Comparison of ENCODE assay signal across 18 cellular contexts in genomic region chr16:57240872-57241271, GRCh38. TPM values are rescaled to one million over a fixed set of nuclear protein-coding genes. Genes with fewer than 3 reads are reported as not detected.
DNase-seq lines count a peak whose midpoint lies in the region; ATAC-seq and TF ChIP-seq lines count a peak whose summit lies in the region.
"Had no signal": no experiment of that assay in that cellular context is flagged by ENCODE, and none has a peak within 500 bp of the region (broad histone marks: within the 10 kb centered on the region; RNA-seq: fewer than 3 reads in every experiment).

No MANE protein-coding gene starts in this region.

- H3K27ac Mint-ChIP-seq in Calu3 (ENCODE audit: unreplicated experiment), result peak overlapping the region; percentile 1
- H3K27ac Mint-ChIP-seq in nephron, result peak overlapping the region; percentile 50 to 65 (median 60)
- H3K27ac Mint-ChIP-seq: activated T-cell treated with anti-CD3 and anti-CD28 coated beads, Interleukin-2, amount 50 U/mL, for 72 hours; endodermal cell had no signal

- peak overlapping the region; percentile 14 for H3K4me2 ChIP-seq in SU-DHL-6 (ENCODE audit: low read depth, low read length, poor library complexity, severe bottlenecking)

- H3K36me3 Mint-ChIP-seq in Calu3 (ENCODE audit: insufficient read depth, unreplicated experiment), result peaks cover 38% of the 10 kb centered on the region
- peaks cover 32% of the 10 kb centered on the region for H3K36me3 Mint-ChIP-seq in nephron (ENCODE audit: low read depth)

- TF ChIP-seq CTCF in Calu3 (IDR thresholded peaks at IDR 0.05; ENCODE audit: unreplicated experiment) (no peak), SU-DHL-6 (IDR thresholded peaks at IDR 0.05; ENCODE audit: insufficient read depth, low read length, poor library complexity, severe bottlenecking) (no peak), nephron (IDR thresholded peaks at IDR 0.05; ENCODE audit: unreplicated experiment in 3 of 3) (no peak), omental fat pad (IDR thresholded peaks at IDR 0.05) (no peak), gastrocnemius medialis (IDR thresholded peaks at IDR 0.05 in 4 of 5, conservative IDR thresholded peaks at IDR 0.05 in 1 of 5) (no peak)

- ATAC-seq in omental fat pad (ENCODE audit: low FRiP score), result no peak
- no peak for ATAC-seq in gastrocnemius medialis
- ATAC-seq: activated T-cell treated with anti-CD3 and anti-CD28 coated beads, Interleukin-2, amount 50 U/mL, for 72 hours had no signal

- H3F3A ChIP-seq in SU-DHL-6 (ENCODE audit: insufficient read depth), result peaks cover 16% of the 10 kb centered on the region; the same call in 1 of the 2 replicates

- H3K4me3 ChIP-seq in SU-DHL-6 (ENCODE audit: insufficient read depth, low read length, poor library complexity, severe bottlenecking) (no peak overlapping the region), gastrocnemius medialis (no peak overlapping the region)
- H3K4me3 ChIP-seq: lung had no signal

- H3K9me2 ChIP-seq in SU-DHL-6 (replicated peaks; ENCODE audit: insufficient read depth, low read length), result no peaks in the 10 kb centered on the region

- H3K4me3 Mint-ChIP-seq in Calu3 (ENCODE audit: low read depth, unreplicated experiment) (no peak overlapping the region), nephron (no peak overlapping the region)
- H3K4me3 Mint-ChIP-seq: activated T-cell treated with anti-CD3 and anti-CD28 coated beads, Interleukin-2, amount 50 U/mL, for 72 hours; endodermal cell had no signal

- peaks cover 12% of the 10 kb centered on the region; the same call in 1 of the 2 replicates for H3K36me3 ChIP-seq in SU-DHL-6 (ENCODE audit: low read length)
- H3K36me3 ChIP-seq in gastrocnemius medialis, result peaks cover 0 to 17% of the 10 kb centered on the region in 2 donors

- CTCF ChIA-PET in Calu3 (lab: Charles Lee), result no interaction called here

- H3K9me3 ChIP-seq in SU-DHL-6 (ENCODE audit: insufficient read depth, low read length) (no peaks in the 10 kb centered on the region), gastrocnemius medialis (no peaks in the 10 kb centered on the region)

- no peaks in the 10 kb centered on the region for H3K79me2 ChIP-seq in SU-DHL-6 (ENCODE audit: insufficient read depth, low read length)

- H4K20me1 ChIP-seq in SU-DHL-6 (ENCODE audit: low read depth, low read length), result no peaks in the 10 kb centered on the region

- in situ Hi-C loops in gastrocnemius medialis (cut with MboI; ENCODE audit: low sequenced_read_pairs in 4 of 4), result no loop called here

- H3K27ac ChIP-seq in SU-DHL-6 (ENCODE audit: low read depth, low read length), result no peak overlapping the region
- H3K27ac ChIP-seq in gastrocnemius medialis, result no peak overlapping the region

- no peak overlapping the region for H2AFZ ChIP-seq in SU-DHL-6 (ENCODE audit: low read depth, low read length, severe bottlenecking)

- DNase-seq in Calu3, result no peak
- peak; percentile 61 to 79 for DNase-seq in Kasumi-1 (lab: John Stamatoyannopoulos, UW)
- no peak for DNase-seq in omental fat pad (ENCODE audit: low spot score)
- DNase-seq in NCI-H2227 (lab: John Stamatoyannopoulos, UW; ENCODE audit: unreplicated experiment), result no peak
- no peak for DNase-seq in gastrocnemius medialis
- DNase-seq in superior temporal gyrus (ENCODE audit: extremely low spot score), result no peak
- DNase-seq: activated CD4-positive, alpha-beta T cell treated with anti-CD3 and anti-CD28 coated beads, Interleukin-2, amount 50 U/mL, for 4 hours; activated T-cell treated with anti-CD3 and anti-CD28 coated beads, Interleukin-2, amount 50 U/mL, for 72 hours; endodermal cell; HCEC 1CT; IMR-90; NCI-H1694 treated with DMSO at 0.1 percent for 48 hours; NCI-H510A; nucleus accumbens; stimulated activated CD4-positive, alpha-beta T cell treated with anti-CD3 and anti-CD28 coated beads, Interleukin-4, amount 100 ng/mL, for 24 hours had no signal

- no peaks in the 10 kb centered on the region for H3K27me3 ChIP-seq in SU-DHL-6 (ENCODE audit: low read length)
- no peaks in the 10 kb centered on the region for H3K27me3 ChIP-seq in gastrocnemius medialis

- no peak for TF ChIP-seq POLR2A in gastrocnemius medialis (IDR thresholded peaks at IDR 0.05)

- H3K4me1 Mint-ChIP-seq in Calu3 (ENCODE audit: low read depth, unreplicated experiment) (peaks cover 10% of the 10 kb centered on the region), nephron (peaks cover 18% of the 10 kb centered on the region)

- no peaks in the 10 kb centered on the region for H3K27me3 Mint-ChIP-seq in Calu3 (ENCODE audit: unreplicated experiment)
- no peaks in the 10 kb centered on the region for H3K27me3 Mint-ChIP-seq in nephron (ENCODE audit: low read depth)

- H3K9ac ChIP-seq in SU-DHL-6 (ENCODE audit: low read length), result no peak overlapping the region

- intact Hi-C loops in Calu3 (cut with micrococcal nuclease; ENCODE audit: unreplicated experiment) (loop anchor here (5.0 kb wide), 1 partner anchor 49 kb away; no protein-coding TSS in a partner anchor), gastrocnemius medialis (cut with DNase I; ENCODE audit: low total_unique reads) (loop anchor here (5.0 to 10.0 kb wide), 2 partner anchors 146 to 309 kb away; partner anchors contain the start of genes CPNE2 and HERPUD1)

- peaks cover 7 to 8% of the 10 kb centered on the region in 2 donors for H3K4me1 ChIP-seq in gastrocnemius medialis

- no TSS peak for BruUV-seq in Calu3 (replicated peaks; lab: Mats Ljungman, UMichigan)

- H3K9me3 Mint-ChIP-seq in Calu3 (ENCODE audit: low read depth, unreplicated experiment) (no peaks in the 10 kb centered on the region), nephron (no peaks in the 10 kb centered on the region)
- H3K9me3 Mint-ChIP-seq: activated T-cell treated with anti-CD3 and anti-CD28 coated beads, Interleukin-2, amount 50 U/mL, for 72 hours; endodermal cell had no signal

RNA-seq across cellular contexts. Expression of gene ARL2BP, which starts 4.2 kb away (rescaled TPM):
- total RNA-seq in Calu3 (2022) (32.6 and 33.3 TPM in 2 replicates), omental fat pad (10 to 100 TPM; 48.8 to 67.3 (median 65.0) TPM), gastrocnemius medialis (10 to 100 TPM; 25.5 to 52.6 (median 44.5) TPM)

RNA-seq across cellular contexts. Expression of gene PLLP, which starts 43.6 kb away (rescaled TPM):
- total RNA-seq in Calu3 (2022), result 38.3 and 40.3 TPM in 2 replicates
- 10 to 100 TPM in 3 of 4 donors, 1 to 10 TPM in 1; 9.0 to 49.1 (median 12.2) TPM for total RNA-seq in omental fat pad
- 1 to 10 TPM; 1.2 to 6.2 (median 4.7) TPM for total RNA-seq in gastrocnemius medialis
- total RNA-seq: IMR-90 had no signal

RNA-seq across cellular contexts. Expression of gene RSPRY1, which starts 54.7 kb away (rescaled TPM):
- total RNA-seq in Calu3 (2022) (43.6 and 47.4 TPM in 2 replicates), omental fat pad (10 to 100 TPM; 22.7 to 40.6 (median 28.9) TPM), gastrocnemius medialis (10 to 100 TPM; 15.4 to 24.1 (median 20.7) TPM)

RNA-seq across cellular contexts. Expression of gene PSME3IP1, which starts 55.0 kb away (rescaled TPM):
- total RNA-seq in Calu3 (2022) (171 and 177 TPM in 2 replicates), omental fat pad (10 to 100 TPM; 47.1 to 62.6 (median 54.5) TPM), gastrocnemius medialis (10 to 100 TPM; 43.8 to 57.6 (median 53.4) TPM)

Comparison
In these comparisons a context has a peak if more than half of its experiments do, and no peak if none do; other contexts are left out.
1. DNase-seq: peak in Kasumi-1 (2 of 2); none in Calu3 (single experiment), omental fat pad (single experiment), NCI-H2227 (single experiment), gastrocnemius medialis (0 of 2) and superior temporal gyrus (single experiment).